ENCODE assay signal across 4 cellular contexts in genomic region chr5:161084108-161084507, GRCh38.
TF ChIP-seq lines count a peak whose summit lies in the region.

No MANE protein-coding gene starts in this region.

TF ChIP-seq in HepG2, 621 proteins besides CTCF, POLR2A, EP300 and RAD21:
- TF ChIP-seq MAFK (conservative IDR thresholded peaks at IDR 0.05 in 1 of 2, IDR thresholded peaks at IDR 0.05 in 1 of 2; ENCODE audit: low read length in 2 of 2): peak; percentile 81 to 89
- TF ChIP-seq ZNF704 (CRISPR knock-in tag; IDR thresholded peaks at IDR 0.05; ENCODE audit: borderline replicate concordance): no peak
- TF ChIP-seq ZNF317 (CRISPR knock-in tag; IDR thresholded peaks at IDR 0.05): no peak
- TF ChIP-seq ZNF841 (CRISPR knock-in tag; IDR thresholded peaks at IDR 0.05; ENCODE audit: borderline replicate concordance): no peak
- peak; percentile 79 for TF ChIP-seq MAFF (IDR thresholded peaks at IDR 0.05; ENCODE audit: low read depth, low read length)

TF ChIP-seq in A549, 52 proteins besides CTCF, POLR2A, EP300 and RAD21:
- no peak for TF ChIP-seq ATOH8 (CRISPR knock-in tag; IDR thresholded peaks at IDR 0.05; ENCODE audit: low read depth)
- TF ChIP-seq ZC3H11A (IDR thresholded peaks at IDR 0.05): no peak
- TF ChIP-seq MAFK (IDR thresholded peaks at IDR 0.05; ENCODE audit: partially characterized antibody): peak; percentile 84

TF ChIP-seq in IMR-90, 13 proteins besides CTCF, POLR2A, EP300 and RAD21:
- no peak for TF ChIP-seq FOS (IDR thresholded peaks at IDR 0.05; ENCODE audit: low read depth, low read length)
- TF ChIP-seq MAFK (IDR thresholded peaks at IDR 0.05; ENCODE audit: low read depth, low read length): peak; percentile 81
- no peak for TF ChIP-seq BHLHE40 (IDR thresholded peaks at IDR 0.05; ENCODE audit: low read depth, low read length)
- TF ChIP-seq MXI1 (IDR thresholded peaks at IDR 0.05; ENCODE audit: borderline replicate concordance, low read depth, low read length): no peak

TF ChIP-seq in K562, 482 proteins besides CTCF, POLR2A, EP300 and RAD21:
- TF ChIP-seq L3MBTL2 (IDR thresholded peaks at IDR 0.05): no peak
- no peak for TF ChIP-seq STAG1 (CRISPR knock-in tag; IDR thresholded peaks at IDR 0.05; ENCODE audit: borderline replicate concordance)
- TF ChIP-seq CGGBP1 (CRISPR knock-in tag; IDR thresholded peaks at IDR 0.05): no peak
- TF ChIP-seq ZNF184 (CRISPR knock-in tag; IDR thresholded peaks at IDR 0.05): no peak
- TF ChIP-seq MAFF (IDR thresholded peaks at IDR 0.05; ENCODE audit: low read length): peak; percentile 40
- no peak for TF ChIP-seq PHB (CRISPR knock-in tag; IDR thresholded peaks at IDR 0.05)
- no peak for TF ChIP-seq MLLT1 (IDR thresholded peaks at IDR 0.05)
- TF ChIP-seq ZBTB5 (IDR thresholded peaks at IDR 0.05): no peak
- TF ChIP-seq ZKSCAN1 (IDR thresholded peaks at IDR 0.05; ENCODE audit: low read depth, low read length): no peak
- no peak for TF ChIP-seq DACH1 (IDR thresholded peaks at IDR 0.05; ENCODE audit: partially characterized antibody)
- no peak for TF ChIP-seq XRCC4 (IDR thresholded peaks at IDR 0.05; ENCODE audit: extremely low read depth, insufficient read depth, insufficient read length)
- TF ChIP-seq ETV1 (tag; conservative IDR thresholded peaks at IDR 0.05; ENCODE audit: low read depth): no peak
- peak; percentile 20; the same call in 1 of the 2 replicates for TF ChIP-seq MAFK (IDR thresholded peaks at IDR 0.05; ENCODE audit: low read length)
- no peak for TF ChIP-seq U2AF2 (optimal IDR thresholded peaks at IDR 0.05; ENCODE audit: low read depth, low read length)
- TF ChIP-seq ZNF740 (CRISPR knock-in tag; IDR thresholded peaks at IDR 0.05): no peak
- TF ChIP-seq ZNF740 (tag; IDR thresholded peaks at IDR 0.05): no peak
- TF ChIP-seq ZMIZ1 (IDR thresholded peaks at IDR 0.05; ENCODE audit: low read depth in 2 of 2, low read length in 2 of 2): no peak
- peak; percentile 48 for TF ChIP-seq ZNF316 (IDR thresholded peaks at IDR 0.05)
- no peak for TF ChIP-seq GABPB1 (CRISPR knock-in tag; IDR thresholded peaks at IDR 0.05)
- no peak for TF ChIP-seq HMGXB4 (CRISPR knock-in tag; IDR thresholded peaks at IDR 0.05)
- no peak for TF ChIP-seq MCM7 (IDR thresholded peaks at IDR 0.05)
- no peak for TF ChIP-seq ERF (CRISPR knock-in tag; IDR thresholded peaks at IDR 0.05)
- no peak for TF ChIP-seq ZNF644 (tag; IDR thresholded peaks at IDR 0.05; ENCODE audit: low read depth)
